Comparison of ENCODE assay signal across 8 cellular contexts in genomic region chr22:28917747-28918543, GRCh38. TPM values are rescaled to one million over a fixed set of nuclear protein-coding genes. Genes with fewer than 3 reads are reported as not detected.
DNase-seq lines count a peak whose midpoint lies in the region; ATAC-seq and TF ChIP-seq lines count a peak whose summit lies in the region.

No MANE protein-coding gene starts in this region.

- H3K36me3 Mint-ChIP-seq in activated naive CD4-positive, alpha-beta T cell treated with anti-CD3 and anti-CD28 coated beads, Interleukin-2, amount 10 ng/mL, durations not matched to agents 7 days and 5 days, result no peaks in the 10 kb centered on the region
- no peaks in the 10 kb centered on the region for H3K36me3 Mint-ChIP-seq in activated T-helper 17 cell treated with anti-CD3 and anti-CD28 coated beads, Interleukin-2, amount 50 U/mL, for 72 hours (ENCODE audit: low read depth)

- H3K36me3 ChIP-seq in mucosa of stomach (ENCODE audit: control insufficient read depth, insufficient read depth, low read length), result no peaks in the 10 kb centered on the region

- no peaks in the 10 kb centered on the region for H3K9me3 ChIP-seq in mucosa of stomach (ENCODE audit: control insufficient read depth, low read length)

- TF ChIP-seq CTCF in coronary artery (IDR thresholded peaks at IDR 0.05), result no peak

- peaks cover 4% of the 10 kb centered on the region for H3K27me3 ChIP-seq in mucosa of stomach (ENCODE audit: control insufficient read depth, insufficient read depth, low read length)

- CTCF ChIA-PET in activated naive CD4-positive, alpha-beta T cell treated with anti-CD3 and anti-CD28 coated beads, Interleukin-2, amount 10 ng/mL, durations not matched to agents 7 days and 5 days (lab: Charles Lee), result interaction anchor here (0.6 to 1.2 kb wide), 3 partner anchors 14 to 216 kb away, joined by 3 to 4 read pairs (median 3); no protein-coding TSS in a partner anchor

- no peak for ATAC-seq in activated T-helper 17 cell treated with anti-CD3 and anti-CD28 coated beads, Interleukin-2, amount 50 U/mL, for 72 hours (replicated peaks)

- H3K9ac ChIP-seq in mucosa of stomach (ENCODE audit: low read length), result peak overlapping the region; percentile 24

- DNase-seq in Ammon's horn (ENCODE audit: low spot score) (peak; percentile 55), NCI-H2029 (lab: John Stamatoyannopoulos, UW) (peak; percentile 37), coronary artery (ENCODE audit: low spot score) (no peak), HK-2 (ENCODE audit: unreplicated experiment) (no peak)
- DNase-seq in stimulated activated CD4-positive, alpha-beta T cell treated with anti-CD3 and anti-CD28 coated beads, Interleukin-2, amount 100 ng/mL, for 24 hours, result no peak
- DNase-seq in activated naive CD4-positive, alpha-beta T cell treated with anti-CD3 and anti-CD28 coated beads, Interleukin-2, amount 10 ng/mL, durations not matched to agents 7 days and 5 days, result no peak

- H3K4me3 Mint-ChIP-seq in activated naive CD4-positive, alpha-beta T cell treated with anti-CD3 and anti-CD28 coated beads, Interleukin-2, amount 10 ng/mL, durations not matched to agents 7 days and 5 days, result no peak overlapping the region
- no peak overlapping the region for H3K4me3 Mint-ChIP-seq in activated T-helper 17 cell treated with anti-CD3 and anti-CD28 coated beads, Interleukin-2, amount 50 U/mL, for 72 hours

- H3K4me1 Mint-ChIP-seq in activated naive CD4-positive, alpha-beta T cell treated with anti-CD3 and anti-CD28 coated beads, Interleukin-2, amount 10 ng/mL, durations not matched to agents 7 days and 5 days, result no peaks in the 10 kb centered on the region
- no peaks in the 10 kb centered on the region for H3K4me1 Mint-ChIP-seq in activated T-helper 17 cell treated with anti-CD3 and anti-CD28 coated beads, Interleukin-2, amount 50 U/mL, for 72 hours

- peak overlapping the region; percentile 0 for H3K4me3 ChIP-seq in coronary artery
- H3K4me3 ChIP-seq in mucosa of stomach (ENCODE audit: low read length), result no peak overlapping the region

- peak overlapping the region; percentile 36 to 70 for H3K27ac ChIP-seq in coronary artery

- H3K9me3 Mint-ChIP-seq in activated naive CD4-positive, alpha-beta T cell treated with anti-CD3 and anti-CD28 coated beads, Interleukin-2, amount 10 ng/mL, durations not matched to agents 7 days and 5 days, result no peaks in the 10 kb centered on the region
- no peaks in the 10 kb centered on the region for H3K9me3 Mint-ChIP-seq in activated T-helper 17 cell treated with anti-CD3 and anti-CD28 coated beads, Interleukin-2, amount 50 U/mL, for 72 hours

- H3K4me1 ChIP-seq in mucosa of stomach (ENCODE audit: control insufficient read depth, insufficient read depth, low read length), result peaks cover 27% of the 10 kb centered on the region

- H3K27ac Mint-ChIP-seq in activated naive CD4-positive, alpha-beta T cell treated with anti-CD3 and anti-CD28 coated beads, Interleukin-2, amount 10 ng/mL, durations not matched to agents 7 days and 5 days, result no peak overlapping the region
- H3K27ac Mint-ChIP-seq in activated T-helper 17 cell treated with anti-CD3 and anti-CD28 coated beads, Interleukin-2, amount 50 U/mL, for 72 hours, result no peak overlapping the region

- H3K27me3 Mint-ChIP-seq in activated naive CD4-positive, alpha-beta T cell treated with anti-CD3 and anti-CD28 coated beads, Interleukin-2, amount 10 ng/mL, durations not matched to agents 7 days and 5 days, result peaks cover 58% of the 10 kb centered on the region
- H3K27me3 Mint-ChIP-seq in activated T-helper 17 cell treated with anti-CD3 and anti-CD28 coated beads, Interleukin-2, amount 50 U/mL, for 72 hours, result peaks cover 15% of the 10 kb centered on the region

RNA-seq across cellular contexts. Expression of gene ZNRF3, which starts 34.6 kb away (rescaled TPM):
- under 1 TPM; 0.26 to 0.43 TPM for total RNA-seq in activated T-helper 17 cell treated with anti-CD3 and anti-CD28 coated beads, Interleukin-2, amount 50 U/mL, for 72 hours

Comparison
In these comparisons a context has a peak if more than half of its experiments do, and no peak if none do; other contexts are left out.
1. DNase-seq: peak in Ammon's horn (single experiment) and NCI-H2029 (single experiment); none in coronary artery (single experiment), stimulated activated CD4-positive, alpha-beta T cell treated with anti-CD3 and anti-CD28 coated beads, Interleukin-2, amount 100 ng/mL, for 24 hours (0 of 2), activated naive CD4-positive, alpha-beta T cell treated with anti-CD3 and anti-CD28 coated beads, Interleukin-2, amount 10 ng/mL, durations not matched to agents 7 days and 5 days (single experiment) and HK-2 (single experiment).